In genomic region chrX:12372111-12372510, GRCh38 we compare ENCODE assay signal across 19 cellular contexts.
DNase-seq lines count a peak whose midpoint lies in the region; ATAC-seq, FAIRE-seq and TF ChIP-seq lines count a peak whose summit lies in the region.
"Had no signal": no experiment of that assay in that cellular context is flagged by ENCODE, and none has a peak within 500 bp of the region (broad histone marks: within the 10 kb centered on the region; RNA-seq: fewer than 3 reads in every experiment).

No MANE protein-coding gene starts in this region.

- H3K4me3 ChIP-seq in keratinocyte (ENCODE audit: control insufficient read depth in 2 of 3, extremely low read depth in 1 of 3, insufficient read depth in 2 of 3, low read depth in 1 of 3, low read length in 3 of 3) = no peak overlapping the region
- H3K4me3 ChIP-seq: right lobe of liver, upper lobe of left lung had no signal

- DNase-seq in AG20443 (ENCODE audit: low spot score) (peak; percentile 18), NCI-H226 (peak; percentile 87), dermis blood vessel endothelial cell (peak; percentile 67), keratinocyte (ENCODE audit: low read depth, low spot score) (peak; percentile 23), NOMO-1 (lab: John Stamatoyannopoulos, UW; ENCODE audit: unreplicated experiment in 2 of 2) (no peak), NCI-H128 (lab: John Stamatoyannopoulos, UW; ENCODE audit: unreplicated experiment) (no peak)
- no peak for DNase-seq in NK-92 treated with Interleukin-12 subunit alpha and Interleukin-12 subunit beta, amount 100 ng/mL, for 24 hours (lab: John Stamatoyannopoulos, UW)
- DNase-seq: CD8-positive, alpha-beta memory T cell; DMS79 treated with DMSO at 0.1 percent for 48 hours; effector memory CD8-positive, alpha-beta T cell; left ventricle myocardium superior; NCI-H1417; right lobe of liver; RPMI8226; stimulated activated naive CD4-positive, alpha-beta T cell treated with Interleukin-2 at 50 U/mL for 16 hours; SW 1271; upper lobe of left lung had no signal

- peak; percentile 91 for FAIRE-seq in keratinocyte (lab: Jason Lieb, UNC)
- FAIRE-seq: GM19239 had no signal

- no peaks in the 10 kb centered on the region for H4K20me1 ChIP-seq in keratinocyte (ENCODE audit: control insufficient read depth, extremely low read depth, insufficient read depth, low read length)

- H3K27ac ChIP-seq in keratinocyte (ENCODE audit: control insufficient read depth, insufficient read depth, low read length) = peak overlapping the region; percentile 41
- H3K27ac ChIP-seq: right lobe of liver, upper lobe of left lung had no signal

- H3K9me1 ChIP-seq in keratinocyte (ENCODE audit: control insufficient read depth, extremely low read depth, insufficient read depth, low read length) = no peaks in the 10 kb centered on the region

- TF ChIP-seq CTCF in keratinocyte (optimal IDR thresholded peaks at IDR 0.05 in 1 of 3, IDR thresholded peaks at IDR 0.05 in 1 of 3, conservative IDR thresholded peaks at IDR 0.05 in 1 of 3; ENCODE audit: extremely low read depth in 1 of 3, insufficient read depth in 2 of 3, low read length in 3 of 3) = no peak

- no peaks in the 10 kb centered on the region for H3K36me3 ChIP-seq in keratinocyte (ENCODE audit: control insufficient read depth in 2 of 2, extremely low read depth in 1 of 2, insufficient read depth in 2 of 2, low read length in 2 of 2)
- H3K36me3 ChIP-seq: right lobe of liver, upper lobe of left lung had no signal

- no peak overlapping the region for H2AFZ ChIP-seq in keratinocyte (ENCODE audit: control insufficient read depth, low read length)

- H3K79me2 ChIP-seq in keratinocyte (ENCODE audit: control insufficient read depth, insufficient read depth, low read length) = no peaks in the 10 kb centered on the region

- H3K9ac ChIP-seq in keratinocyte (ENCODE audit: control insufficient read depth, extremely low read depth, insufficient read depth, low read length) = no peak overlapping the region

- peaks cover 26% of the 10 kb centered on the region for H3K4me1 ChIP-seq in keratinocyte (ENCODE audit: control insufficient read depth, extremely low read depth, insufficient read depth, low read length)
- H3K4me1 ChIP-seq: right lobe of liver, upper lobe of left lung had no signal

- dilution Hi-C loops in keratinocyte (cut with MboI; ENCODE audit: extremely low pct_ligation_motif_present, low sequenced_read_pairs) = no loop called here

- H3K4me2 ChIP-seq in keratinocyte (ENCODE audit: control insufficient read depth, extremely low read depth, insufficient read depth, low read depth, low read length) = peak overlapping the region; percentile 22

- no peaks in the 10 kb centered on the region for H3K27me3 ChIP-seq in keratinocyte (ENCODE audit: control insufficient read depth, extremely low read depth, insufficient read depth, low read length)
- H3K27me3 ChIP-seq: right lobe of liver, upper lobe of left lung had no signal

- ATAC-seq in GM21825 (IDR thresholded peaks at IDR 0.05; ENCODE audit: unreplicated experiment) = no peak
- ATAC-seq: effector memory CD8-positive, alpha-beta T cell; left ventricle myocardium superior; right lobe of liver had no signal

- H3K9me3 ChIP-seq in keratinocyte (ENCODE audit: control insufficient read depth, low read depth, low read length) = no peaks in the 10 kb centered on the region
- H3K9me3 ChIP-seq: right lobe of liver, upper lobe of left lung had no signal

Comparison
In these comparisons a context has a peak if more than half of its experiments do, and no peak if none do; other contexts are left out.
1. DNase-seq: peak in AG20443 (single experiment), NCI-H226 (single experiment), dermis blood vessel endothelial cell (single experiment) and keratinocyte (single experiment); none in NK-92 treated with Interleukin-12 subunit alpha and Interleukin-12 subunit beta, amount 100 ng/mL, for 24 hours (single experiment), NOMO-1 (0 of 2) and NCI-H128 (single experiment).